15 cellular contexts compared by ENCODE assay signal in the genomic region with DNA sequence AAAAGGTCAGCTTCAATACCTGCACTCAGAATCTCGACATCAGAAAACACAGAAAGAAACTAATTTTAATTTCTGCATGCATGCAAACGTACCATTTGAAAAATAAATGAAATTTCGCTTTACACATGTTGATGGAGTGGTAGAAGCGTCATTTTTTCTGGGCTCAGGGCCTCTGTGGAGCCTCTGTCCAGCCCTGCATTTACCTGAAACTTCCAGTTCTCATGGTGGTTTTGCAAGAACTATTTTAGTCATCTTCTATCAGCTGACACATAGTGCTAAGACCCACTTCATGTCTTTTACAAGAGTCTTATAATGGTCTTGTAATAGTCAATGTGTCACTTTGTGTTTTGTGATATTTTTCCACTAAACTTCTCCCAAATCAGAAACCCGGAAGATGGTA. TPM values are rescaled to one million over a fixed set of nuclear protein-coding genes. Genes with fewer than 3 reads are reported as not detected.
A peak's percentile ranks its signal among the peaks of the same experiment; 100 is the strongest.
DNase-seq lines count a peak whose midpoint lies in the region; ATAC-seq and TF ChIP-seq lines count a peak whose summit lies in the region.
"Had no signal": no experiment of that assay in that cellular context is flagged by ENCODE, and none has a peak within 500 bp of the region (broad histone marks: within the 10 kb centered on the region; RNA-seq: fewer than 3 reads in every experiment).

No MANE protein-coding gene starts in this region.

- WGBS in SK-N-SH (ENCODE audit: low lambda C conversion rate): 75% methylated on average over 5 of the region's 5 CpGs

- intact Hi-C loops in gastrocnemius medialis (cut with DNase I; ENCODE audit: low total_unique reads): loop anchor here (10.0 kb wide), 1 partner anchor 499 kb away; no protein-coding TSS in a partner anchor

- H3K9ac ChIP-seq in SK-N-SH: no peak overlapping the region

- H3K9me2 ChIP-seq in SK-N-SH: no peaks in the 10 kb centered on the region

- no peaks in the 10 kb centered on the region for H3K9me3 Mint-ChIP-seq in activated naive CD8-positive, alpha-beta T cell treated with anti-CD3 and anti-CD28 coated beads, Interleukin-2, amount 50 U/mL, for 24 hours
- H3K9me3 Mint-ChIP-seq: CD8-positive, alpha-beta memory T cell; HFFc6 had no signal

- TF ChIP-seq EP300 in SK-N-SH (IDR thresholded peaks at IDR 0.05; ENCODE audit: borderline replicate concordance in 1 of 2, low read depth in 1 of 2, low read length in 1 of 2): no peak

- peaks cover 6% of the 10 kb centered on the region; the same call in 1 of the 2 replicates for H3K79me2 ChIP-seq in SK-N-SH (ENCODE audit: insufficient read depth)

- no peak for TF ChIP-seq RAD21 in SK-N-SH (IDR thresholded peaks at IDR 0.05; ENCODE audit: low read length)

- H3K27ac Mint-ChIP-seq in activated naive CD8-positive, alpha-beta T cell treated with anti-CD3 and anti-CD28 coated beads, Interleukin-2, amount 50 U/mL, for 24 hours: no peak overlapping the region
- H3K27ac Mint-ChIP-seq: CD8-positive, alpha-beta memory T cell; HFFc6 had no signal

- no peaks in the 10 kb centered on the region for H3K4me1 Mint-ChIP-seq in activated naive CD8-positive, alpha-beta T cell treated with anti-CD3 and anti-CD28 coated beads, Interleukin-2, amount 50 U/mL, for 24 hours
- H3K4me1 Mint-ChIP-seq: CD8-positive, alpha-beta memory T cell had no signal

- H3K27me3 ChIP-seq in SK-N-SH (ENCODE audit: insufficient read depth) (no peaks in the 10 kb centered on the region), gastrocnemius medialis (no peaks in the 10 kb centered on the region)

- H3K4me1 ChIP-seq in SK-N-SH (ENCODE audit: control insufficient read depth in 1 of 2, insufficient read depth in 2 of 2, low read depth in 1 of 2, low read length in 1 of 2) (peaks cover 0 to 32% of the 10 kb centered on the region in 2 experiments; a peak in 1 of 4 replicates), gastrocnemius medialis (peaks cover 52 to 63% of the 10 kb centered on the region in 2 donors)
- H3K4me1 ChIP-seq: Caco-2 had no signal

- peaks cover 3% of the 10 kb centered on the region for H3F3A ChIP-seq in SK-N-SH (replicated peaks; ENCODE audit: insufficient read depth)

- H4K20me1 ChIP-seq in SK-N-SH (ENCODE audit: insufficient read depth): no peaks in the 10 kb centered on the region

- CTCF ChIA-PET in SK-N-SH (lab: Yijun Ruan, JAX): interaction anchor here (1.0 to 10.3 kb wide), 2 partner anchors 30 to 44 kb away, joined by 3 to 76 read pairs; no protein-coding TSS in a partner anchor

- no peak overlapping the region for H3K4me3 ChIP-seq in SK-N-SH (ENCODE audit: low read depth in 2 of 2, low read length in 1 of 2)
- H3K4me3 ChIP-seq in gastrocnemius medialis: no peak overlapping the region

- H2AFZ ChIP-seq in SK-N-SH (ENCODE audit: low read depth): no peak overlapping the region

- in situ Hi-C loops in gastrocnemius medialis (cut with MboI; ENCODE audit: low sequenced_read_pairs in 4 of 4): no loop called here

- H3K4me2 ChIP-seq in SK-N-SH: no peak overlapping the region

- H3K9me3 ChIP-seq in SK-N-SH (no peaks in the 10 kb centered on the region), gastrocnemius medialis (no peaks in the 10 kb centered on the region)
- H3K9me3 ChIP-seq: Caco-2 had no signal

- TF ChIP-seq CTCF in SK-N-SH (IDR thresholded peaks at IDR 0.05): no peak
- no peak for TF ChIP-seq CTCF in gastrocnemius medialis (IDR thresholded peaks at IDR 0.05 in 4 of 5, conservative IDR thresholded peaks at IDR 0.05 in 1 of 5)

- H3K27me3 Mint-ChIP-seq in activated naive CD8-positive, alpha-beta T cell treated with anti-CD3 and anti-CD28 coated beads, Interleukin-2, amount 50 U/mL, for 24 hours: peaks cover 7% of the 10 kb centered on the region

- ATAC-seq in SK-N-SH treated with all-trans-retinoic acid at 6 μM for 48 hours (no peak), gastrocnemius medialis (no peak)
- ATAC-seq in activated naive CD8-positive, alpha-beta T cell treated with anti-CD3 and anti-CD28 coated beads, Interleukin-2, amount 50 U/mL, for 24 hours: no peak

- H3K36me3 ChIP-seq in SK-N-SH (replicated peaks in 1 of 2; ENCODE audit: control insufficient read depth in 1 of 2, insufficient read depth in 2 of 2, low read length in 1 of 2) (peaks cover 0 to 7% of the 10 kb centered on the region in 2 experiments), gastrocnemius medialis (no peaks in the 10 kb centered on the region)

- POLR2A ChIA-PET in SK-N-SH (lab: Yijun Ruan, JAX): no interaction called here

- no peak for TF ChIP-seq POLR2A in gastrocnemius medialis (IDR thresholded peaks at IDR 0.05)

- H3K36me3 Mint-ChIP-seq in activated naive CD8-positive, alpha-beta T cell treated with anti-CD3 and anti-CD28 coated beads, Interleukin-2, amount 50 U/mL, for 24 hours (ENCODE audit: low read depth): no peaks in the 10 kb centered on the region

- H3K27ac ChIP-seq in SK-N-SH (ENCODE audit: low read depth in 2 of 2, low read length in 1 of 2): no peak overlapping the region
- peak overlapping the region; percentile 36 to 56 (median 40) for H3K27ac ChIP-seq in gastrocnemius medialis
- H3K27ac ChIP-seq: 22Rv1 had no signal

- no peak overlapping the region for H3K4me3 Mint-ChIP-seq in activated naive CD8-positive, alpha-beta T cell treated with anti-CD3 and anti-CD28 coated beads, Interleukin-2, amount 50 U/mL, for 24 hours
- H3K4me3 Mint-ChIP-seq: CD8-positive, alpha-beta memory T cell; HFFc6 had no signal

- DNase-seq in SK-N-SH (no peak), D341Med (ENCODE audit: low spot score) (peak; percentile 0), islet precursor cell (peak; percentile 8), gastrocnemius medialis (no peak), retina (no peak)
- DNase-seq in activated naive CD8-positive, alpha-beta T cell treated with anti-CD3 and anti-CD28 coated beads, Interleukin-2, amount 50 U/mL, for 24 hours: no peak
- DNase-seq: Caco-2; CD8-positive, alpha-beta memory T cell; DMS53; GF-D8; HCEC 1CT; HFFc6 had no signal

TF ChIP-seq in SK-N-SH, 30 proteins besides CTCF, POLR2A, EP300 and RAD21 (continues in another document):
- TF ChIP-seq, protein P1, sequence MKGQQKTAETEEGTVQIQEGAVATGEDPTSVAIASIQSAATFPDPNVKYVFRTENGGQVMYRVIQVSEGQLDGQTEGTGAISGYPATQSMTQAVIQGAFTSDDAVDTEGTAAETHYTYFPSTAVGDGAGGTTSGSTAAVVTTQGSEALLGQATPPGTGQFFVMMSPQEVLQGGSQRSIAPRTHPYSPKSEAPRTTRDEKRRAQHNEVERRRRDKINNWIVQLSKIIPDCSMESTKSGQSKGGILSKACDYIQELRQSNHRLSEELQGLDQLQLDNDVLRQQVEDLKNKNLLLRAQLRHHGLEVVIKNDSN (IDR thresholded peaks at IDR 0.05; ENCODE audit: borderline replicate concordance, low read depth): no peak

TF ChIP-seq in SK-N-SH treated with all-trans-retinoic acid at 6 μM for 48 hours, 23 proteins besides CTCF, POLR2A, EP300 and RAD21 (continues in another document):
- TF ChIP-seq ZFP30 (CRISPR knock-in tag; IDR thresholded peaks at IDR 0.05): no peak
- no peak for TF ChIP-seq ZNF8 (CRISPR knock-in tag; IDR thresholded peaks at IDR 0.05)
- TF ChIP-seq ZNF70 (CRISPR knock-in tag; IDR thresholded peaks at IDR 0.05): no peak
- TF ChIP-seq ZFP3 (CRISPR knock-in tag; IDR thresholded peaks at IDR 0.05): no peak
- TF ChIP-seq RARB (CRISPR knock-in tag; IDR thresholded peaks at IDR 0.05): no peak
- TF ChIP-seq OSR1 (CRISPR knock-in tag; IDR thresholded peaks at IDR 0.05): no peak
- TF ChIP-seq, protein P2, sequence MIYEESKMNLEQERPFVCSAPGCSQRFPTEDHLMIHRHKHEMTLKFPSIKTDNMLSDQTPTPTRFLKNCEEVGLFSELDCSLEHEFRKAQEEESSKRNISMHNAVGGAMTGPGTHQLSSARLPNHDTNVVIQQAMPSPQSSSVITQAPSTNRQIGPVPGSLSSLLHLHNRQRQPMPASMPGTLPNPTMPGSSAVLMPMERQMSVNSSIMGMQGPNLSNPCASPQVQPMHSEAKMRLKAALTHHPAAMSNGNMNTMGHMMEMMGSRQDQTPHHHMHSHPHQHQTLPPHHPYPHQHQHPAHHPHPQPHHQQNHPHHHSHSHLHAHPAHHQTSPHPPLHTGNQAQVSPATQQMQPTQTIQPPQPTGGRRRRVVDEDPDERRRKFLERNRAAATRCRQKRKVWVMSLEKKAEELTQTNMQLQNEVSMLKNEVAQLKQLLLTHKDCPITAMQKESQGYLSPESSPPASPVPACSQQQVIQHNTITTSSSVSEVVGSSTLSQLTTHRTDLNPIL (CRISPR knock-in tag; IDR thresholded peaks at IDR 0.05; ENCODE audit: low read depth): no peak
- TF ChIP-seq, protein P3, sequence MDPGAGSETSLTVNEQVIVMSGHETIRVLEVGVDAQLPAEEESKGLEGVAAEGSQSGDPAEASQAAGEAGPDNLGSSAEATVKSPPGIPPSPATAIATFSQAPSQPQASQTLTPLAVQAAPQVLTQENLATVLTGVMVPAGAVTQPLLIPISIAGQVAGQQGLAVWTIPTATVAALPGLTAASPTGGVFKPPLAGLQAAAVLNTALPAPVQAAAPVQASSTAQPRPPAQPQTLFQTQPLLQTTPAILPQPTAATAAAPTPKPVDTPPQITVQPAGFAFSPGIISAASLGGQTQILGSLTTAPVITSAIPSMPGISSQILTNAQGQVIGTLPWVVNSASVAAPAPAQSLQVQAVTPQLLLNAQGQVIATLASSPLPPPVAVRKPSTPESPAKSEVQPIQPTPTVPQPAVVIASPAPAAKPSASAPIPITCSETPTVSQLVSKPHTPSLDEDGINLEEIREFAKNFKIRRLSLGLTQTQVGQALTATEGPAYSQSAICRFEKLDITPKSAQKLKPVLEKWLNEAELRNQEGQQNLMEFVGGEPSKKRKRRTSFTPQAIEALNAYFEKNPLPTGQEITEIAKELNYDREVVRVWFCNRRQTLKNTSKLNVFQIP (CRISPR knock-in tag; IDR thresholded peaks at IDR 0.05; ENCODE audit: borderline replicate concordance, low read depth): no peak
- no peak for TF ChIP-seq ESRRG (CRISPR knock-in tag; IDR thresholded peaks at IDR 0.05)

RNA-seq across cellular contexts. Expression of a gene that starts 5.3 kb away (rescaled TPM):
- 1.9 and 2.4 TPM in 2 replicates for polyA plus RNA-seq in SK-N-SH (2012; rRNA removed)
- polyA plus RNA-seq in SK-N-SH (2012; cell fraction: cytosol; rRNA removed): 1.2 and 1.4 TPM in 2 replicates
- 3.1 and 3.3 TPM in 2 replicates for polyA plus RNA-seq in SK-N-SH (2012; cell fraction: nucleus; rRNA removed)
- 1 to 10 TPM in 3 of 4 donors, under 1 TPM in 1; 0.68 to 3.3 (median 1.8) TPM for total RNA-seq in gastrocnemius medialis
- total RNA-seq: A673; Caco-2; CD8-positive, alpha-beta memory T cell had no signal

Comparison
In these comparisons a context has a peak if more than half of its experiments do, and no peak if none do; other contexts are left out.
1. DNase-seq: peak in D341Med (single experiment) and islet precursor cell (single experiment); none in SK-N-SH (single experiment), gastrocnemius medialis (0 of 2), activated naive CD8-positive, alpha-beta T cell treated with anti-CD3 and anti-CD28 coated beads, Interleukin-2, amount 50 U/mL, for 24 hours (single experiment) and retina (single experiment).
2. H3K27ac ChIP-seq: peak in gastrocnemius medialis (4 of 4); none in SK-N-SH (0 of 2).